24 cellular contexts compared by ENCODE assay signal in the genomic region with DNA sequence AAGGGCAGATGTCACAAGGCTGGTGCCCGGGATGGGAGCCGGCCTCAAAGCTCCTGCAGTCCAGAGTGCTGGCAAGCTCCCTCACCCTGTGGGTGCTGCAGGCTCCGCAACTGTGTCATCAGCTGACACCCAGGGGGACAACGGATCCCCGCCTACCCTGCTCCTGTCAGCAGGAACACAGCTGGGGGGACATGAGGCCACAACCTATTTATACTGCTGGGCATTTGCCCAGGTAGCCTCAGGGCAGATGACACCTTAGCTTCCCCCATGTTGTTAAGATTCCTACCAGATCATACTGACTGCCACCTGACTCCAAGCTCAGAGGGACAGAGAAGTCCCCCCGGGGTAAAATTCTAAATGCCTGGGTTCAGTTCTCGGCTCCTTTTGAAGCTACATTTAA. TPM values are rescaled to one million over a fixed set of nuclear protein-coding genes. Genes with fewer than 3 reads are reported as not detected.
DNase-seq lines count a peak whose midpoint lies in the region; ATAC-seq, FAIRE-seq and TF ChIP-seq lines count a peak whose summit lies in the region.
"Had no signal": no experiment of that assay in that cellular context is flagged by ENCODE, and none has a peak within 500 bp of the region (broad histone marks: within the 10 kb centered on the region; RNA-seq: fewer than 3 reads in every experiment).

No MANE protein-coding gene starts in this region.

- intact Hi-C loops in Calu3 (cut with micrococcal nuclease; ENCODE audit: unreplicated experiment) = no loop called here
- intact Hi-C loops in left cardiac atrium (cut with DNase I) = no loop called here

- no peaks in the 10 kb centered on the region for H3K36me3 ChIP-seq in neural progenitor cell
- H3K36me3 ChIP-seq: uterus had no signal

- CTCF ChIA-PET in Calu3 (lab: Charles Lee) = interaction anchor here (0.6 to 1.2 kb wide), 3 partner anchors 15 to 85 kb away, joined by 3 read pairs; a partner anchor contains a TSS

- H3K27me3 Mint-ChIP-seq in Calu3 (ENCODE audit: unreplicated experiment) = no peaks in the 10 kb centered on the region
- H3K27me3 Mint-ChIP-seq in neural progenitor cell (ENCODE audit: insufficient read depth, low read depth) = peaks cover 8% of the 10 kb centered on the region
- no peaks in the 10 kb centered on the region for H3K27me3 Mint-ChIP-seq in naive thymus-derived CD8-positive, alpha-beta T cell
- H3K27me3 Mint-ChIP-seq in immature natural killer cell (ENCODE audit: low read depth in 3 of 3) = peaks cover 3 to 6% (median 3%) of the 10 kb centered on the region in 3 donors
- H3K27me3 Mint-ChIP-seq: activated CD8-positive, alpha-beta T cell treated with anti-CD3 and anti-CD28 coated beads for 36 hours had no signal

- H3K27ac Mint-ChIP-seq in Calu3 (ENCODE audit: unreplicated experiment) (peak overlapping the region; percentile 2), neural progenitor cell (no peak overlapping the region), immature natural killer cell (peak overlapping the region in 1 of 6 donors; percentile 37)
- H3K27ac Mint-ChIP-seq in naive thymus-derived CD8-positive, alpha-beta T cell = peak overlapping the region in 3 of 10 donors; percentile 15 to 63 (median 41)
- H3K27ac Mint-ChIP-seq: nephron had no signal

- H3K4me3 Mint-ChIP-seq in Calu3 (ENCODE audit: low read depth, unreplicated experiment) (no peak overlapping the region), neural progenitor cell (no peak overlapping the region), immature natural killer cell (no peak overlapping the region)
- H3K4me3 Mint-ChIP-seq in naive thymus-derived CD8-positive, alpha-beta T cell = no peak overlapping the region
- H3K4me3 Mint-ChIP-seq: activated CD8-positive, alpha-beta T cell treated with anti-CD3 and anti-CD28 coated beads for 36 hours; nephron; T-helper 2 cell treated with Interferon-gamma antibody and Interleukin-4, amounts not matched to agents 5 μg/mL and 100 μg/mL, for 36 hours had no signal

- peaks cover 7% of the 10 kb centered on the region for H3K4me1 ChIP-seq in neural progenitor cell

- no peak overlapping the region for H3K9ac ChIP-seq in neural progenitor cell

- H3F3A ChIP-seq in neural progenitor cell (ENCODE audit: low read depth) = peaks cover 7% of the 10 kb centered on the region

- BruUV-seq in Calu3 (replicated peaks; lab: Mats Ljungman, UMichigan) = no TSS peak

- TF ChIP-seq CTCF in Calu3 (IDR thresholded peaks at IDR 0.05; ENCODE audit: unreplicated experiment) = no peak
- no peak for TF ChIP-seq CTCF in neural progenitor cell (IDR thresholded peaks at IDR 0.05)
- no peak for TF ChIP-seq CTCF in D721Med (IDR thresholded peaks at IDR 0.05; ENCODE audit: insufficient read depth, missing control alignments)

- H3K9me3 Mint-ChIP-seq in Calu3 (ENCODE audit: low read depth, unreplicated experiment) = no peaks in the 10 kb centered on the region
- no peaks in the 10 kb centered on the region for H3K9me3 Mint-ChIP-seq in neural progenitor cell
- no peaks in the 10 kb centered on the region for H3K9me3 Mint-ChIP-seq in naive thymus-derived CD8-positive, alpha-beta T cell
- H3K9me3 Mint-ChIP-seq in immature natural killer cell = no peaks in the 10 kb centered on the region
- H3K9me3 Mint-ChIP-seq: activated CD8-positive, alpha-beta T cell treated with anti-CD3 and anti-CD28 coated beads for 36 hours; activated naive CD4-positive, alpha-beta T cell treated with anti-CD3 and anti-CD28 coated beads, Interleukin-2, amount 50 U/mL, for 72 hours; nephron; T-helper 2 cell treated with Interferon-gamma antibody and Interleukin-4, amounts not matched to agents 5 μg/mL and 100 μg/mL, for 36 hours had no signal

- H3K4me1 Mint-ChIP-seq in Calu3 (ENCODE audit: low read depth, unreplicated experiment) (no peaks in the 10 kb centered on the region), neural progenitor cell (peaks cover 16% of the 10 kb centered on the region), immature natural killer cell (peaks cover 14 to 18% of the 10 kb centered on the region in 2 donors)
- H3K4me1 Mint-ChIP-seq in naive thymus-derived CD8-positive, alpha-beta T cell = peaks cover 9 to 27% (median 16%) of the 10 kb centered on the region in 4 donors

- POLR2A ChIA-PET in naive thymus-derived CD8-positive, alpha-beta T cell (lab: Charles Lee) = interaction anchor here (0.6 to 1.8 kb wide), 5 partner anchors 15 to 865 kb away, joined by 3 to 9 read pairs (median 4); a partner anchor contains a TSS

- no peaks in the 10 kb centered on the region for H4K20me1 ChIP-seq in neural progenitor cell (ENCODE audit: low read depth)

- H3K4me2 ChIP-seq in neural progenitor cell = no peak overlapping the region
- H3K4me2 ChIP-seq: hepatocyte had no signal

- H3K36me3 Mint-ChIP-seq in Calu3 (ENCODE audit: insufficient read depth, unreplicated experiment) (peaks cover 22% of the 10 kb centered on the region), neural progenitor cell (peaks cover 17% of the 10 kb centered on the region), immature natural killer cell (peaks cover 3 to 6% (median 4%) of the 10 kb centered on the region in 3 donors)
- peaks cover 0 to 12% (median 5%) of the 10 kb centered on the region in 3 donors for H3K36me3 Mint-ChIP-seq in naive thymus-derived CD8-positive, alpha-beta T cell

- peak; percentile 69 to 77 for ATAC-seq in left cardiac atrium
- ATAC-seq in naive thymus-derived CD8-positive, alpha-beta T cell = no peak
- ATAC-seq: activated CD8-positive, alpha-beta T cell treated with anti-CD3 and anti-CD28 coated beads for 36 hours; activated naive CD4-positive, alpha-beta T cell treated with anti-CD3 and anti-CD28 coated beads, Interleukin-2, amount 50 U/mL, for 72 hours had no signal

- FAIRE-seq in D721Med (lab: Jason Lieb, UNC) = no peak
- FAIRE-seq: keratinocyte had no signal

- no peaks in the 10 kb centered on the region for H3K79me2 ChIP-seq in neural progenitor cell (ENCODE audit: low read depth)
- H3K79me2 ChIP-seq: hepatocyte had no signal

- H2AFZ ChIP-seq in neural progenitor cell (replicated peaks) = no peak overlapping the region
- H2AFZ ChIP-seq: hepatocyte had no signal

- DNase-seq in Calu3 (no peak), RPMI8226 (peak; percentile 45), left cardiac atrium (peak; percentile 69), neural progenitor cell (ENCODE audit: low spot score) (no peak), D721Med (ENCODE audit: insufficient read length, low spot score) (no peak), NCI-H510A (lab: John Stamatoyannopoulos, UW) (no peak), immature natural killer cell (no peak)
- no peak for DNase-seq in naive thymus-derived CD8-positive, alpha-beta T cell
- DNase-seq: activated CD8-positive, alpha-beta T cell treated with anti-CD3 and anti-CD28 coated beads for 36 hours; activated T-cell treated with anti-CD3 and anti-CD28 coated beads, Interleukin-2, amount 50 U/mL, for 48 hours; mesenchymal stem cell; NCI-H1105 treated with DMSO at 0.1 percent for 48 hours; NCI-H2171; NCI-H748 treated with DMSO at 0.1 percent for 48 hours; OCI-M1; stimulated activated CD8-positive, alpha-beta memory T cell treated with anti-CD3 and anti-CD28 coated beads, Interleukin-4, amount 100 ng/mL, for 48 hours; uterus had no signal

- peak overlapping the region; percentile 13 for H3K27ac ChIP-seq in neural progenitor cell
- H3K27ac ChIP-seq: C4-2B, coronary artery, hepatocyte, uterus had no signal

- H3K9me3 ChIP-seq in neural progenitor cell (ENCODE audit: low read depth) = no peaks in the 10 kb centered on the region
- H3K9me3 ChIP-seq: uterus had no signal

- no peak overlapping the region for H3K4me3 ChIP-seq in neural progenitor cell
- H3K4me3 ChIP-seq: coronary artery, hepatocyte, uterus had no signal

- no peaks in the 10 kb centered on the region for H3K27me3 ChIP-seq in neural progenitor cell
- H3K27me3 ChIP-seq: hepatocyte, uterus had no signal

RNA-seq across cellular contexts. Expression of a gene that starts 1.2 kb away (rescaled TPM):
- total RNA-seq in Calu3 (2022) (6.5 and 7.5 TPM in 2 replicates), left cardiac atrium (10 to 100 TPM; 18.4 to 24.7 TPM), neural progenitor cell (ENCODE audit: low replicate concordance) (10.8 and 11.4 TPM in 2 replicates)
- 10 to 100 TPM; 13.1 to 16.2 TPM for total RNA-seq in naive thymus-derived CD8-positive, alpha-beta T cell
- polyA plus RNA-seq in naive thymus-derived CD8-positive, alpha-beta T cell = under 1 TPM; 0.15 to 0.57 (median 0.27) TPM
- polyA plus RNA-seq in immature natural killer cell = 1 to 10 TPM in 1 of 3 donors, not detected in 2; 1.3 TPM

RNA-seq across cellular contexts. Expression of a gene that starts 15.2 kb away (rescaled TPM):
- total RNA-seq in Calu3 (2022) (12.2 and 14.1 TPM in 2 replicates), left cardiac atrium (10 to 100 TPM; 11.9 to 12.4 TPM), neural progenitor cell (ENCODE audit: low replicate concordance) (4.0 and 17.3 TPM in 2 replicates)
- 10 to 100 TPM; 13.5 to 14.2 TPM for total RNA-seq in naive thymus-derived CD8-positive, alpha-beta T cell
- 10 to 100 TPM; 12.2 to 18.7 (median 16.2) TPM for polyA plus RNA-seq in naive thymus-derived CD8-positive, alpha-beta T cell
- polyA plus RNA-seq in immature natural killer cell = 10 to 100 TPM; 27.0 to 68.3 (median 41.2) TPM

RNA-seq across cellular contexts. Expression of a gene that starts 26.5 kb away (rescaled TPM):
- 22.5 and 25.1 TPM in 2 replicates for total RNA-seq in Calu3 (2022)
- total RNA-seq in left cardiac atrium = 10 to 100 TPM in 1 of 2 donors, 1 to 10 TPM in 1; 9.6 to 10.3 TPM
- 11.1 and 20.2 TPM in 2 replicates for total RNA-seq in neural progenitor cell (ENCODE audit: low replicate concordance)
- total RNA-seq in naive thymus-derived CD8-positive, alpha-beta T cell = 10 to 100 TPM; 40.0 to 41.1 TPM
- 10 to 100 TPM in 2 of 3 donors, 1 to 10 TPM in 1; 2.8 to 12.0 (median 11.4) TPM for polyA plus RNA-seq in naive thymus-derived CD8-positive, alpha-beta T cell
- polyA plus RNA-seq in immature natural killer cell = 10 to 100 TPM in 1 of 3 donors, 1 to 10 TPM in 2; 5.5 to 11.0 (median 9.9) TPM

RNA-seq across cellular contexts. Expression of a gene that starts 27.3 kb away (rescaled TPM):
- total RNA-seq in Calu3 (2022) = 23.8 and 25.3 TPM in 2 replicates
- total RNA-seq in left cardiac atrium = 10 to 100 TPM; 22.1 to 24.8 TPM
- 39.1 and 103 TPM in 2 replicates for total RNA-seq in neural progenitor cell (ENCODE audit: low replicate concordance)
- 10 to 100 TPM; 35.6 to 38.6 TPM for total RNA-seq in naive thymus-derived CD8-positive, alpha-beta T cell
- polyA plus RNA-seq in naive thymus-derived CD8-positive, alpha-beta T cell = 1 to 10 TPM; 1.9 to 2.8 (median 2.2) TPM
- 10 to 100 TPM in 1 of 3 donors, 1 to 10 TPM in 2; 3.1 to 11.5 (median 4.8) TPM for polyA plus RNA-seq in immature natural killer cell

Comparison
In these comparisons a context has a peak if more than half of its experiments do, and no peak if none do; other contexts are left out.
1. DNase-seq: peak in RPMI8226 (single experiment) and left cardiac atrium (single experiment); none in Calu3 (single experiment), neural progenitor cell (single experiment), naive thymus-derived CD8-positive, alpha-beta T cell (0 of 10), D721Med (single experiment), NCI-H510A (single experiment) and immature natural killer cell (0 of 3).
2. ATAC-seq: peak in left cardiac atrium (2 of 2); none in naive thymus-derived CD8-positive, alpha-beta T cell (0 of 2).